Comparison of ENCODE assay signal across 8 cellular contexts in genomic region chr3:98902341-98902740, GRCh38. TPM values are rescaled to one million over a fixed set of nuclear protein-coding genes. Genes with fewer than 3 reads are reported as not detected.
DNase-seq lines count a peak whose midpoint lies in the region; ATAC-seq lines count a peak whose summit lies in the region.

No MANE protein-coding gene starts in this region.

- no peaks in the 10 kb centered on the region for H3K9me3 Mint-ChIP-seq in T-helper 1 cell treated with Interleukin-12 subunit alpha and Interleukin-12 subunit beta and Interleukin-4 antibody, amounts not matched to agents 30 μg/mL and 1 μg/mL, for 36 hours
- H3K9me3 Mint-ChIP-seq in activated T-helper 17 cell treated with anti-CD3 and anti-CD28 coated beads, Interleukin-2, amount 50 U/mL, for 72 hours, result no peaks in the 10 kb centered on the region

- peaks cover 29% of the 10 kb centered on the region for H3K27me3 Mint-ChIP-seq in T-helper 1 cell treated with Interleukin-12 subunit alpha and Interleukin-12 subunit beta and Interleukin-4 antibody, amounts not matched to agents 30 μg/mL and 1 μg/mL, for 36 hours (ENCODE audit: low read depth)
- H3K27me3 Mint-ChIP-seq in activated T-helper 17 cell treated with anti-CD3 and anti-CD28 coated beads, Interleukin-2, amount 50 U/mL, for 72 hours, result peaks cover 6% of the 10 kb centered on the region

- peak overlapping the region; percentile 82 for H3K4me3 Mint-ChIP-seq in T-helper 1 cell treated with Interleukin-12 subunit alpha and Interleukin-12 subunit beta and Interleukin-4 antibody, amounts not matched to agents 30 μg/mL and 1 μg/mL, for 36 hours
- peak overlapping the region; percentile 88 for H3K4me3 Mint-ChIP-seq in activated T-helper 17 cell treated with anti-CD3 and anti-CD28 coated beads, Interleukin-2, amount 50 U/mL, for 72 hours

- H3K4me1 Mint-ChIP-seq in T-helper 1 cell treated with Interleukin-12 subunit alpha and Interleukin-12 subunit beta and Interleukin-4 antibody, amounts not matched to agents 30 μg/mL and 1 μg/mL, for 36 hours (ENCODE audit: low read depth), result peaks cover 13% of the 10 kb centered on the region
- H3K4me1 Mint-ChIP-seq in activated T-helper 17 cell treated with anti-CD3 and anti-CD28 coated beads, Interleukin-2, amount 50 U/mL, for 72 hours, result peaks cover 9% of the 10 kb centered on the region

- H3K27ac Mint-ChIP-seq in T-helper 1 cell treated with Interleukin-12 subunit alpha and Interleukin-12 subunit beta and Interleukin-4 antibody, amounts not matched to agents 30 μg/mL and 1 μg/mL, for 36 hours, result no peak overlapping the region
- H3K27ac Mint-ChIP-seq in activated T-helper 17 cell treated with anti-CD3 and anti-CD28 coated beads, Interleukin-2, amount 50 U/mL, for 72 hours, result peak overlapping the region; percentile 74

- no peaks in the 10 kb centered on the region for H3K36me3 Mint-ChIP-seq in T-helper 1 cell treated with Interleukin-12 subunit alpha and Interleukin-12 subunit beta and Interleukin-4 antibody, amounts not matched to agents 30 μg/mL and 1 μg/mL, for 36 hours (ENCODE audit: low read depth)
- H3K36me3 Mint-ChIP-seq in activated T-helper 17 cell treated with anti-CD3 and anti-CD28 coated beads, Interleukin-2, amount 50 U/mL, for 72 hours (ENCODE audit: low read depth), result no peaks in the 10 kb centered on the region

- DNase-seq in T-helper 1 cell (no peak), iris pigment epithelial cell (ENCODE audit: low read depth) (peak; percentile 1), superior temporal gyrus (ENCODE audit: extremely low spot score) (peak; percentile 72)

- ATAC-seq in activated T-helper 17 cell treated with anti-CD3 and anti-CD28 coated beads, Interleukin-2, amount 50 U/mL, for 72 hours (replicated peaks), result no peak
- ATAC-seq in GM18907 (IDR thresholded peaks at IDR 0.05; ENCODE audit: unreplicated experiment) (no peak), GM21528 (IDR thresholded peaks at IDR 0.05; ENCODE audit: low FRiP score, unreplicated experiment) (no peak), HG03432 (IDR thresholded peaks at IDR 0.05; ENCODE audit: unreplicated experiment) (no peak)

RNA-seq across cellular contexts. Expression of gene DCBLD2, which starts 0.8 kb away (rescaled TPM):
- 1 to 10 TPM; 2.5 to 3.6 TPM for total RNA-seq in activated T-helper 17 cell treated with anti-CD3 and anti-CD28 coated beads, Interleukin-2, amount 50 U/mL, for 72 hours

Comparison
In these comparisons a context has a peak if more than half of its experiments do, and no peak if none do; other contexts are left out.
1. DNase-seq: peak in iris pigment epithelial cell (single experiment) and superior temporal gyrus (single experiment); none in T-helper 1 cell (0 of 5).